8 cellular contexts compared by ENCODE assay signal in the genomic region with DNA sequence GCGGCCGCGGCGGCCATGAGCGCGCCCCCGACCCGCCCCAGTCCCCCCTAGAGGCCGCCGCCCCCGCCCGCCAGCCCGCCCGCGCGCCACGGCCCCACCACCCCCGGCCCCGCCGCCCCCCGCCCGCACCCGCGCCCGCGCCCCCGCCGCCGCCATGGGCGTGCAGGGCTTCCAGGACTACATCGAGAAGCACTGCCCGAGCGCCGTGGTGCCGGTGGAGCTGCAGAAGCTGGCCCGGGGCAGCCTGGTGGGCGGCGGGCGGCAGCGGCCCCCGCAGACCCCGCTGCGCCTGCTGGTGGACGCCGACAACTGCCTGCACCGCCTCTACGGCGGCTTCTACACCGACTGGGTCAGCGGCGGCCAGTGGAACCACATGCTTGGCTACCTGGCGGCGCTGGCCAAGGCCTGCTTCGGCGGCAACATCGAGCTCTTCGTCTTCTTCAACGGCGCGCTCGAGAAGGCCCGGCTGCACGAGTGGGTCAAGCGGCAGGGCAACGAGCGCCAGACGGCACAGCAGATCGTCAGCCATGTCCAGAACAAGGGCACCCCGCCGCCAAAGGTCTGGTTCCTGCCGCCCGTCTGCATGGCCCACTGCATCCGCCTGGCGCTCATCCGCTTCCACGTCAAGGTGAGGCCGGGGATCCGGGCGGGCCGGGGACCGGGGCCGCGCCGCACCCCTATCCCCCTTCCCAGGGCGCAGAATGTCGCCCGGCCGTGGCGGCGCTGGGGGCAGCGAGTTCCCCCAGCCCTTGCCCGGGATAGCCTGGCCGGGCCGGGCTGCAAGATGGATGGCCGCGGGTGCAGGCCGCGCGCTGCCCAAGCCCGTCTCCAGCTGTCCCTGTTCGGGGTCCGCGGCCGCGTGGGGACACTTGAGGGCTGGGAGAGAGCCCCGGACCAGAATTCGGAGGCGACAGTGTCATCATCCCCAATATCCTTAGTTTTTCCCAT. TPM values are rescaled to one million over a fixed set of nuclear protein-coding genes. Genes with fewer than 3 reads are reported as not detected.
DNase-seq lines count a peak whose midpoint lies in the region; ATAC-seq and TF ChIP-seq lines count a peak whose summit lies in the region.

No MANE protein-coding gene starts in this region.

- H3K27ac ChIP-seq in IMR-90 (ENCODE audit: insufficient read depth, low read length): peak overlapping the region; percentile 98
- peak overlapping the region; percentile 84 for H3K27ac ChIP-seq in cingulate gyrus (ENCODE audit: low read depth, low read length)
- H3K27ac ChIP-seq in liver (ENCODE audit: low read depth in 1 of 2, low read length in 2 of 2): peak overlapping the region; percentile 89 to 90

- peak overlapping the region; percentile 92 for H3K4me2 ChIP-seq in IMR-90 (ENCODE audit: low read depth, low read length)

- DNase-seq in NCI-H345 (lab: John Stamatoyannopoulos, UW): peak; percentile 19
- DNase-seq in NCI-H345 treated with DMSO at 0.1 percent for 48 hours (lab: John Stamatoyannopoulos, UW; ENCODE audit: unreplicated experiment): no peak
- DNase-seq in IMR-90: peak; percentile 33
- peak; percentile 26 to 41 for DNase-seq in activated CD4-positive, alpha-beta T cell treated with anti-CD3 and anti-CD28 coated beads for 4 hours
- DNase-seq in stimulated activated CD4-positive, alpha-beta T cell treated with anti-CD3 and anti-CD28 coated beads, Interleukin-4, amount 100 ng/mL, for 48 hours (ENCODE audit: low read depth in 2 of 2): peak; percentile 21 to 43

- no peak overlapping the region for H2BK20ac ChIP-seq in IMR-90 (ENCODE audit: low read depth, low read length)

- H3K4me1 ChIP-seq in IMR-90 (ENCODE audit: control insufficient read depth, insufficient read depth, low read length) (no peaks in the 10 kb centered on the region; the same call in 1 of the 2 replicates), liver (ENCODE audit: control insufficient read depth in 4 of 4, insufficient read depth in 4 of 4, low read length in 3 of 4) (peaks cover 1 to 39% (median 23%) of the 10 kb centered on the region in 4 donors)

- dilution Hi-C loops in IMR-90 (cut with HindIII; ENCODE audit: low sequenced_read_pairs, unreplicated experiment): no loop called here

- H3K14ac ChIP-seq in IMR-90 (replicated peaks; ENCODE audit: low read depth, low read length): peak overlapping the region; percentile 79; the same call in 1 of the 2 replicates

- peak overlapping the region; percentile 38 to 49; a peak in 2 of 4 replicates for H4K8ac ChIP-seq in IMR-90 (ENCODE audit: low read depth in 2 of 2, low read length in 2 of 2)

- TF ChIP-seq POLR2A in IMR-90 (IDR thresholded peaks at IDR 0.05; ENCODE audit: low read depth, low read length): no peak

- H3K36me3 ChIP-seq in IMR-90 (ENCODE audit: control insufficient read depth, insufficient read depth, low read length) (peaks cover 11% of the 10 kb centered on the region), liver (ENCODE audit: control insufficient read depth in 4 of 4, insufficient read depth in 3 of 4, low read depth in 1 of 4, low read length in 3 of 4) (peaks cover 3 to 11% (median 7%) of the 10 kb centered on the region in 4 donors)

- H2AK9ac ChIP-seq in IMR-90 (replicated peaks; ENCODE audit: low read depth, low read length, poor library complexity): peak overlapping the region; percentile 91

- TF ChIP-seq RAD21 in IMR-90 (IDR thresholded peaks at IDR 0.05; ENCODE audit: low read length) (no peak), liver (IDR thresholded peaks at IDR 0.05) (no peak)

- peak overlapping the region; percentile 95 for H3K4ac ChIP-seq in IMR-90 (ENCODE audit: low read depth, low read length)

- H2BK15ac ChIP-seq in IMR-90 (ENCODE audit: low read depth, low read length): no peak overlapping the region

- peak overlapping the region; percentile 59 for H2BK5ac ChIP-seq in IMR-90 (ENCODE audit: low read depth, low read length, poor library complexity, severe bottlenecking)

- H4K5ac ChIP-seq in IMR-90 (ENCODE audit: low read depth, low read length): peak overlapping the region; percentile 6; the same call in 1 of the 2 replicates

- H3K4me3 ChIP-seq in IMR-90 (ENCODE audit: insufficient read depth, low read depth, low read length) (peak overlapping the region; percentile 97), liver (ENCODE audit: low read depth in 1 of 3, low read length in 3 of 3) (peak overlapping the region; percentile 83 to 96 (median 94))

- H3K9me1 ChIP-seq in IMR-90 (ENCODE audit: insufficient read depth, low read length): no peaks in the 10 kb centered on the region

- POLR2A ChIA-PET in IMR-90 (lab: Charles Lee; ENCODE audit: unreplicated experiment): interaction anchor here (1.0 kb wide), 1 partner anchor 114 kb away, joined by 3 read pairs; no protein-coding TSS in a partner anchor

- peak overlapping the region; percentile 90 for H3K23ac ChIP-seq in IMR-90 (ENCODE audit: low read depth, low read length)

- intact Hi-C loops in IMR-90 (cut with micrococcal nuclease): loop anchor here (2.0 to 10.0 kb wide), 3 partner anchors 61 to 357 kb away; a partner anchor contains a TSS

- TF ChIP-seq CTCF in IMR-90 (conservative IDR thresholded peaks at IDR 0.05; ENCODE audit: low read depth, low read length): 0 out of 2 replicates have a peak, but pooled peaks have one; percentile 13
- peak; percentile 20 for TF ChIP-seq CTCF in liver (IDR thresholded peaks at IDR 0.05; ENCODE audit: low read depth, low read length, missing input control)

- no peaks in the 10 kb centered on the region for H3K9me3 ChIP-seq in IMR-90 (ENCODE audit: control insufficient read depth, insufficient read depth, low read length)
- H3K9me3 ChIP-seq in liver (ENCODE audit: control insufficient read depth in 4 of 4, low read length in 3 of 4): no peaks in the 10 kb centered on the region

- no TSS peak for BruUV-seq in IMR-90 (replicated peaks; lab: Mats Ljungman, UMichigan)

- no peak overlapping the region; the same call in 1 of the 2 replicates for H3K18ac ChIP-seq in IMR-90 (ENCODE audit: low read depth, low read length)

- H2AK5ac ChIP-seq in IMR-90 (ENCODE audit: low read depth, low read length): peak overlapping the region; percentile 88

- peaks cover 32% of the 10 kb centered on the region for H4K20me1 ChIP-seq in IMR-90 (ENCODE audit: insufficient read depth, low read length)

- H3K79me1 ChIP-seq in IMR-90 (ENCODE audit: low read depth in 1 of 2, low read length in 2 of 2): peaks cover 8 to 18% of the 10 kb centered on the region in 2 experiments; a peak in 3 of 4 replicates

- H3K9ac ChIP-seq in IMR-90 (ENCODE audit: low read depth, low read length) (peak overlapping the region; percentile 99), liver (ENCODE audit: low read depth in 1 of 2, low read length in 2 of 2) (peak overlapping the region; percentile 79 to 94)

- WGBS in IMR-90 (ENCODE audit: extremely low coverage in 2 of 2, insufficient read length in 1 of 2), 2 experiments: 0% methylated on average over 36 of the region's 108 CpGs; no CpG with 5 or more reads in 1 of the 2 experiments
- under 1% methylated on average over 107 of the region's 108 CpGs for WGBS in liver

- H4K91ac ChIP-seq in IMR-90 (ENCODE audit: insufficient read depth, low read depth, low read length): peak overlapping the region; percentile 10; the same call in 1 of the 2 replicates

- H3K56ac ChIP-seq in IMR-90 (ENCODE audit: extremely low read depth, insufficient read depth, low read length): peak overlapping the region; percentile 79

- CTCF ChIA-PET in IMR-90 (lab: Yijun Ruan, JAX): interaction anchor here (2.5 kb wide), 1 partner anchor 114 kb away, joined by 12 read pairs; no protein-coding TSS in a partner anchor

- H2BK120ac ChIP-seq in IMR-90 (ENCODE audit: low read depth, low read length): no peak overlapping the region

- in situ Hi-C loops in IMR-90 (cut with MboI; ENCODE audit: low sequenced_read_pairs): loop anchor here (10.0 to 25.0 kb wide), 3 partner anchors 113 to 710 kb away; no protein-coding TSS in a partner anchor

- H3K27me3 ChIP-seq in IMR-90 (ENCODE audit: control insufficient read depth, insufficient read depth, low read length) (no peaks in the 10 kb centered on the region), liver (ENCODE audit: control insufficient read depth in 4 of 4, insufficient read depth in 4 of 4, low read length in 3 of 4) (no peaks in the 10 kb centered on the region)

- peak overlapping the region; percentile 94 for H2AFZ ChIP-seq in IMR-90 (replicated peaks; ENCODE audit: low read length, poor library complexity)

- ATAC-seq in IMR-90 (ENCODE audit: low read depth) (peak; percentile 35), GM21717 (IDR thresholded peaks at IDR 0.05; ENCODE audit: unreplicated experiment) (no peak)

TF ChIP-seq in IMR-90, 13 proteins besides CTCF, POLR2A, EP300 and RAD21 (continues in another document):
- TF ChIP-seq BHLHE40 (IDR thresholded peaks at IDR 0.05; ENCODE audit: low read depth, low read length) (no peak), MAZ (IDR thresholded peaks at IDR 0.05; ENCODE audit: borderline replicate concordance, low read depth, low read length) (no peak), MXI1 (IDR thresholded peaks at IDR 0.05; ENCODE audit: borderline replicate concordance, low read depth, low read length) (peak; percentile 84; the same call in 1 of the 2 replicates), FOS (IDR thresholded peaks at IDR 0.05; ENCODE audit: low read depth, low read length) (no peak)

TF ChIP-seq in liver, 16 proteins besides CTCF, POLR2A, EP300 and RAD21:
- TF ChIP-seq FOXA1 (IDR thresholded peaks at IDR 0.05) (no peak), JUND (IDR thresholded peaks at IDR 0.05) (no peak), YY1 (IDR thresholded peaks at IDR 0.05) (peak; percentile 56)

RNA-seq across cellular contexts. Expression of a gene that starts 0.6 kb away (rescaled TPM):
- total RNA-seq in IMR-90 (2012; rRNA removed) (65.8 and 75.1 TPM in 2 replicates), liver (10 to 100 TPM; 52.6 to 91.0 TPM)
- polyA plus RNA-seq in IMR-90 (2012; rRNA removed) (61.6 and 64.3 TPM in 2 replicates), liver (10 to 100 TPM; 28.3 to 47.9 TPM)
- 47.8 and 63.9 TPM in 2 replicates for polyA plus RNA-seq in IMR-90 (2012; cell fraction: cytosol; rRNA removed)
- 54.1 and 63.8 TPM in 2 replicates for polyA plus RNA-seq in IMR-90 (2012; cell fraction: nucleus; rRNA removed; ENCODE audit: low replicate concordance)

RNA-seq across cellular contexts. Expression of a gene that starts 1.3 kb away (rescaled TPM):
- total RNA-seq in IMR-90 (2012; rRNA removed) (22.2 and 24.7 TPM in 2 replicates), liver (10 to 100 TPM; 17.2 to 25.0 TPM)
- polyA plus RNA-seq in IMR-90 (2012; rRNA removed) (21.7 and 22.7 TPM in 2 replicates), liver (10 to 100 TPM; 16.4 to 17.4 TPM)
- polyA plus RNA-seq in IMR-90 (2012; cell fraction: cytosol; rRNA removed): 14.2 TPM in 2 replicates
- 7.4 and 19.0 TPM in 2 replicates for polyA plus RNA-seq in IMR-90 (2012; cell fraction: nucleus; rRNA removed; ENCODE audit: low replicate concordance)
